ENCODE assay signal across 28 cellular contexts in the genomic region with DNA sequence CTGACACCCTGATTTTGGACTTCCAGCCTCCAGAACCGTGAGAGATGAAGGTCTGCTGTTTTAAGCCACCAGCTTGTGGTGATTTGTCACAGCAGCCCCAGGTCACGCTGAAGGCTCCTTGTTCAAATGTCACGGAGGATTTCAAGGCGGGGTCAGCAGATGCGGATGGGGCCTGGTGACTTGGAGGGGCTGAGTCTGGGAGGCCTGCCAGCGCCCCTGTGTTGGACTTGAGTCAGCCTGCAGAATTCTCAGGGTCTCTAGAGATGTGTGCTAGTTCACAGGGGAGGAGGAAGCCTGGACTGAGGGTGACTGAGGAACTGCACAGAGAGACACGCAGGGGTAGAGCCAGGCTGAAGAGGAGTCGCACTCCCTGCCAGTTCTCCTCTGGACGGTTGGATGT.
"Had no signal": no experiment of that assay in that cellular context is flagged by ENCODE, and none has a peak within 500 bp of the region (broad histone marks: within the 10 kb centered on the region; RNA-seq: fewer than 3 reads in every experiment).

No MANE protein-coding gene starts in this region.

- H3K4me1 ChIP-seq: neural progenitor cell, pancreas, psoas muscle, sigmoid colon, stomach, thyroid gland, tibial nerve, upper lobe of right lung, uterus had no signal

- H3K27ac Mint-ChIP-seq: naive B cell; naive thymus-derived CD8-positive, alpha-beta T cell; natural killer cell treated with Interleukin-12 subunit alpha and Interleukin-12 subunit beta and Interleukin-15 and Interleukin-18, amount 100 ng/mL, for 72 hours; nephron progenitor cell; neural progenitor cell; progenitor cell of endocrine pancreas; stimulated activated effector memory CD8-positive, alpha-beta T cell treated with anti-CD3 and anti-CD28 coated beads, Interleukin-12 subunit alpha, Interleukin-12 subunit beta, amount 100 ng/mL, for 72 hours; stimulated activated naive B cell treated with anti-CD40 and anti-IgM and Interleukin-4, amounts not matched to agents 10 μg/mL and 1 μg/mL and 100 μg/mL, for 72 hours; stimulated activated naive CD8-positive, alpha-beta T cell treated with anti-CD3 and anti-CD28 coated beads, Interleukin-15, Interleukin-2, amounts not matched to agents 100 ng/mL and 50 ng/mL, for 24 hours; type B pancreatic cell had no signal

- H3K27me3 ChIP-seq: neural progenitor cell, pancreas, thyroid gland, upper lobe of right lung, uterus had no signal

- H3K9me3 ChIP-seq: neutrophil, pancreas, psoas muscle, sigmoid colon, stomach, thoracic aorta, thyroid gland, tibial nerve, upper lobe of right lung, uterus had no signal

- ATAC-seq: naive thymus-derived CD8-positive, alpha-beta T cell; natural killer cell treated with Interleukin-12 subunit alpha and Interleukin-12 subunit beta and Interleukin-15 and Interleukin-18, amount 100 ng/mL, for 72 hours; pancreas; psoas muscle; right cardiac atrium; stimulated activated effector memory CD8-positive, alpha-beta T cell treated with anti-CD3 and anti-CD28 coated beads, Interleukin-12 subunit alpha, Interleukin-12 subunit beta, amount 100 ng/mL, for 72 hours; stimulated activated naive B cell treated with anti-CD40 and anti-IgM and Interleukin-4, amounts not matched to agents 10 μg/mL and 1 μg/mL and 100 μg/mL, for 72 hours; upper lobe of right lung had no signal

- H3K4me2 ChIP-seq: neural progenitor cell had no signal

- FAIRE-seq: pancreas, small intestine had no signal

- H3K9ac ChIP-seq: neural progenitor cell had no signal

- H2AFZ ChIP-seq: neural progenitor cell had no signal

- H3K36me3 ChIP-seq: neural progenitor cell, neutrophil, pancreas, sigmoid colon, stomach, thoracic aorta, thyroid gland, tibial nerve, upper lobe of right lung, uterus had no signal

- H3K27ac ChIP-seq: neural progenitor cell, neutrophil, pancreas, psoas muscle, sigmoid colon, stomach, thoracic aorta, thyroid gland, tibial nerve, upper lobe of right lung, uterus had no signal

- H3K4me1 Mint-ChIP-seq: naive B cell; naive thymus-derived CD8-positive, alpha-beta T cell; neural progenitor cell; stimulated activated effector memory CD8-positive, alpha-beta T cell treated with anti-CD3 and anti-CD28 coated beads, Interleukin-12 subunit alpha, Interleukin-12 subunit beta, amount 100 ng/mL, for 72 hours; stimulated activated naive B cell treated with anti-CD40 and anti-IgM and Interleukin-4, amounts not matched to agents 10 μg/mL and 1 μg/mL and 100 μg/mL, for 72 hours had no signal

- H3K4me3 ChIP-seq: neural progenitor cell, pancreas, psoas muscle, sigmoid colon, stomach, thoracic aorta, thyroid gland, tibial nerve, upper lobe of right lung, uterus had no signal

- H3K4me3 Mint-ChIP-seq: naive B cell; naive thymus-derived CD8-positive, alpha-beta T cell; natural killer cell treated with Interleukin-12 subunit alpha and Interleukin-12 subunit beta and Interleukin-15 and Interleukin-18, amount 100 ng/mL, for 72 hours; nephron progenitor cell; neural progenitor cell; stimulated activated effector memory CD8-positive, alpha-beta T cell treated with anti-CD3 and anti-CD28 coated beads, Interleukin-12 subunit alpha, Interleukin-12 subunit beta, amount 100 ng/mL, for 72 hours; stimulated activated naive B cell treated with anti-CD40 and anti-IgM and Interleukin-4, amounts not matched to agents 10 μg/mL and 1 μg/mL and 100 μg/mL, for 72 hours; stimulated activated naive CD8-positive, alpha-beta T cell treated with anti-CD3 and anti-CD28 coated beads, Interleukin-15, Interleukin-2, amounts not matched to agents 100 ng/mL and 50 ng/mL, for 24 hours; type B pancreatic cell had no signal

- DNase-seq: naive B cell; naive thymus-derived CD8-positive, alpha-beta T cell; nephron progenitor cell; nucleus accumbens; pancreas; psoas muscle; right cardiac atrium; sigmoid colon; small intestine; stimulated activated CD4-positive, alpha-beta T cell treated with anti-CD3 and anti-CD28 coated beads, Interleukin-15, amount 100 ng/mL, for 24 hours; stimulated activated CD4-positive, alpha-beta T cell treated with anti-CD3 and anti-CD28 coated beads, Interleukin-2, amount 100 ng/mL, for 24 hours; stimulated activated CD4-positive, alpha-beta T cell treated with anti-CD3 and anti-CD28 coated beads, Interleukin-2, amount 100 ng/mL, for 48 hours; stimulated activated CD4-positive, alpha-beta T cell treated with anti-CD3 and anti-CD28 coated beads, Interleukin-4, amount 100 ng/mL, for 24 hours; stimulated activated naive B cell treated with anti-CD40 and anti-IgM and Interleukin-4, amounts not matched to agents 10 μg/mL and 1 μg/mL and 100 μg/mL, for 72 hours; stimulated activated naive CD4-positive, alpha-beta T cell treated with Interleukin-2 at 50 U/mL for 16 hours; stomach; thyroid gland; upper lobe of right lung; uterus had no signal

- H3K9me3 Mint-ChIP-seq: natural killer cell treated with Interleukin-12 subunit alpha and Interleukin-12 subunit beta and Interleukin-15 and Interleukin-18, amount 100 ng/mL, for 72 hours; neural progenitor cell; stimulated activated effector memory CD8-positive, alpha-beta T cell treated with anti-CD3 and anti-CD28 coated beads, Interleukin-12 subunit alpha, Interleukin-12 subunit beta, amount 100 ng/mL, for 72 hours; stimulated activated naive CD8-positive, alpha-beta T cell treated with anti-CD3 and anti-CD28 coated beads, Interleukin-15, Interleukin-2, amounts not matched to agents 100 ng/mL and 50 ng/mL, for 24 hours; type B pancreatic cell had no signal

- H3K36me3 Mint-ChIP-seq: natural killer cell treated with Interleukin-12 subunit alpha and Interleukin-12 subunit beta and Interleukin-15 and Interleukin-18, amount 100 ng/mL, for 72 hours; neural progenitor cell; stimulated activated naive B cell treated with anti-CD40 and anti-IgM and Interleukin-4, amounts not matched to agents 10 μg/mL and 1 μg/mL and 100 μg/mL, for 72 hours; type B pancreatic cell had no signal
